Comparison of ENCODE assay signal across 8 cellular contexts in the genomic region with DNA sequence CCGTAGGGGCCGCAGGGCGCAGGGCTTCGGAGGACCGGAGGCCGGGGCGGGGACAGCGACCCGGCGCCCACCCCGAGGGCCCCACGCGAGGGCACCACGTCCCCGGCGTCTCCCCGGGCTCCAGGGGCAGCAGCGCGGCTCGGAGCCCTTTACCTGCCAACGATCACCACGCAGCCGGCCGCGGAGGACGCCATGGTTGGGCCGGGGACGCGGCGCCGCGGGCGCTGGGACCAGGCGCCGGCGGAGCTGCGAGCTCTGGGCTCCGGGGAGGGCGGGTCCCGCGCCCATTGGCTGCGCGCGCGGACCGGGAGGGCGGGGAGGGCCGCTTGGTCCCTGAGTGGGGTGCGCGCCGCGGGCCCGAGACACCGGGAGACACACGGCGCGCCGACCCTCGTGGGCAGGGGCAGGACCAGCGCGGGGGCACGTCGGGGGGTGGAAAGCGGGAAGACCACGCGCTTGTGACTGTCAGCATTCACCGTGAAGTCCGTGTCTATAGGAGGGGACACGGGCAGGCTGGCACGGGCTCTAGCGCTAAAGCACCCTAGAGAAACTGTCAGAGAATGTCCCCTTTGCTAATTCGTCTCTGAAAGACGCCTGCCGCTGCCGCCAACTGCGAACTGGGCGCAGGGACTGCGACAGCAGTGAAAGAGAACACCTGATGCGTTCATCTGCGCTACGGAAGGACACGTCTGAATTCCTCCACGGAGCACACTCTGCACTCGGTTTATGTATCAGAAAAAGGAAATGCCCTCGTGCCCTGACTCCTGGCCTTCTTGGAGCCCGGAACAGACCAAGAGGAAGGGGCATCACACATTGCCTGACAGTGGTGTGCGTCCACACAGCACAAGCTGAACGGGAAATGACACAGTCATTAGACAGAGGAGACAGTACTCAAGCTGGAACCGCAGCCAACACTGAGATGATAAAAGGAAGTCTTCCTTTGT. TPM values are rescaled to one million over a fixed set of nuclear protein-coding genes. Genes with fewer than 3 reads are reported as not detected.
DNase-seq lines count a peak whose midpoint lies in the region; ATAC-seq, FAIRE-seq and TF ChIP-seq lines count a peak whose summit lies in the region.

A gene with protein sequence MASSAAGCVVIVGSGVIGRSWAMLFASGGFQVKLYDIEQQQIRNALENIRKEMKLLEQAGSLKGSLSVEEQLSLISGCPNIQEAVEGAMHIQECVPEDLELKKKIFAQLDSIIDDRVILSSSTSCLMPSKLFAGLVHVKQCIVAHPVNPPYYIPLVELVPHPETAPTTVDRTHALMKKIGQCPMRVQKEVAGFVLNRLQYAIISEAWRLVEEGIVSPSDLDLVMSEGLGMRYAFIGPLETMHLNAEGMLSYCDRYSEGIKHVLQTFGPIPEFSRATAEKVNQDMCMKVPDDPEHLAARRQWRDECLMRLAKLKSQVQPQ (minus strand): TSS at position 257 of the 944 bp plus-strand sequence. CDS start 63 bp downstream, at position 194.

- intact Hi-C loops in T-helper 2 cell treated with Interferon-gamma antibody and Interleukin-4, amounts not matched to agents 100 ng/mL and 5 ng/mL, for 36 hours (cut with micrococcal nuclease), result loop anchor here (1.0 to 5.0 kb wide), 5 partner anchors 41 to 569 kb away; a partner anchor contains a TSS
- intact Hi-C loops in right cardiac atrium (cut with DNase I), result loop anchor here in 1 of 4 donors (5.0 kb wide), 1 partner anchor 41 kb away; a partner anchor contains a TSS

- TF ChIP-seq CTCF in GM12864 (IDR thresholded peaks at IDR 0.05; ENCODE audit: low read depth, low read length, missing control alignments), result no peak

- no peak for DNase-seq in GM12864 (ENCODE audit: low read depth)
- peak; percentile 49 for DNase-seq in NCI-H1092 (lab: John Stamatoyannopoulos, UW)
- DNase-seq in right cardiac atrium, result peak; percentile 85 to 94 (median 94)
- peak; percentile 88 for DNase-seq in putamen (ENCODE audit: low spot score)
- DNase-seq in urothelium cell line (ENCODE audit: low spot score), result peak; percentile 72

- under 1% methylated on average over 89 of the region's 89 CpGs for WGBS in right cardiac atrium

- H3K27ac ChIP-seq in angular gyrus (ENCODE audit: low read depth, low read length) (peak within 1 kb of the TSS; percentile 93), right cardiac atrium (ENCODE audit: low read length) (peak within 1 kb of the TSS; percentile 69)

- peak; percentile 84 for ATAC-seq in HG02571 (IDR thresholded peaks at IDR 0.05; ENCODE audit: unreplicated experiment)
- ATAC-seq in right cardiac atrium, result peak; percentile 98 to 99

- H3K9me3 ChIP-seq in right cardiac atrium (ENCODE audit: control insufficient read depth, low read length), result no peaks in the 10 kb centered on the region

- FAIRE-seq in urothelium cell line (lab: Jason Lieb, UNC), result no peak

- H3K4me3 ChIP-seq in GM12864 (ENCODE audit: low read depth, low read length), result peak within 1 kb of the TSS; percentile 93
- peak within 1 kb of the TSS; percentile 84 for H3K4me3 ChIP-seq in right cardiac atrium (ENCODE audit: low read length)

- no peaks in the 10 kb centered on the region for H3K27me3 ChIP-seq in right cardiac atrium (ENCODE audit: control insufficient read depth, insufficient read depth)

- H3K4me1 ChIP-seq in right cardiac atrium (ENCODE audit: control insufficient read depth, insufficient read depth, low read length), result no peaks in the 10 kb centered on the region

RNA-seq across cellular contexts. Expression of the gene that starts here (rescaled TPM):
- total RNA-seq in T-helper 2 cell treated with Interferon-gamma antibody and Interleukin-4, amounts not matched to agents 100 ng/mL and 5 ng/mL, for 36 hours, result 10.9 and 11.8 TPM in 2 replicates
- 10 to 100 TPM; 33.0 to 41.8 (median 33.3) TPM for total RNA-seq in right cardiac atrium
- 29.3 TPM for polyA plus RNA-seq in right cardiac atrium
